In the genomic region with DNA sequence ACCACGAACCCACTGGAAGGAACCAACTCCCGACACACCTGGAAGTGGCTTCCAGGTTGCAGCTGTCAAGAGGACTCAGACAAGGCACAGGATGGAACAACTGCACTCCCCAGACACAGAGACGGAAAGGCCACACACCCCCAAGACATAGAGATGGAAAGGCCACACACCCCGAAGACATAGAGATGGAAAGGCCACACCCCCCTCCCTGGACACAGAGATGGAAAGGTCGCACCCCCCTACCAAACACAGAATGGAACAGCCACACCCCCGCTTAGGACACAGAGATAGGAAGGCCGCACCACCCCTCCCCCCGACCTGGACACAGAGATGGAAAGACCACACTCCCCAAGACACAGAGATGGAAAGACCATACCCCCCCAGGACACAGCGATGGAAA, we compare ENCODE assay signal across 1 cellular context.
A peak's percentile ranks its signal among the peaks of the same experiment; 100 is the strongest.
TF ChIP-seq lines count a peak whose summit lies in the region.

No MANE protein-coding gene starts in this region.

TF ChIP-seq in HepG2, 621 proteins besides CTCF, POLR2A, EP300 and RAD21:
- TF ChIP-seq, protein P1, sequence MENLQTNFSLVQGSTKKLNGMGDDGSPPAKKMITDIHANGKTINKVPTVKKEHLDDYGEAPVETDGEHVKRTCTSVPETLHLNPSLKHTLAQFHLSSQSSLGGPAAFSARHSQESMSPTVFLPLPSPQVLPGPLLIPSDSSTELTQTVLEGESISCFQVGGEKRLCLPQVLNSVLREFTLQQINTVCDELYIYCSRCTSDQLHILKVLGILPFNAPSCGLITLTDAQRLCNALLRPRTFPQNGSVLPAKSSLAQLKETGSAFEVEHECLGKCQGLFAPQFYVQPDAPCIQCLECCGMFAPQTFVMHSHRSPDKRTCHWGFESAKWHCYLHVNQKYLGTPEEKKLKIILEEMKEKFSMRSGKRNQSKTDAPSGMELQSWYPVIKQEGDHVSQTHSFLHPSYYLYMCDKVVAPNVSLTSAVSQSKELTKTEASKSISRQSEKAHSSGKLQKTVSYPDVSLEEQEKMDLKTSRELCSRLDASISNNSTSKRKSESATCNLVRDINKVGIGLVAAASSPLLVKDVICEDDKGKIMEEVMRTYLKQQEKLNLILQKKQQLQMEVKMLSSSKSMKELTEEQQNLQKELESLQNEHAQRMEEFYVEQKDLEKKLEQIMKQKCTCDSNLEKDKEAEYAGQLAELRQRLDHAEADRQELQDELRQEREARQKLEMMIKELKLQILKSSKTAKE (CRISPR knock-in tag; IDR thresholded peaks at IDR 0.05; ENCODE audit: borderline replicate concordance) = no peak
- TF ChIP-seq, protein P2, sequence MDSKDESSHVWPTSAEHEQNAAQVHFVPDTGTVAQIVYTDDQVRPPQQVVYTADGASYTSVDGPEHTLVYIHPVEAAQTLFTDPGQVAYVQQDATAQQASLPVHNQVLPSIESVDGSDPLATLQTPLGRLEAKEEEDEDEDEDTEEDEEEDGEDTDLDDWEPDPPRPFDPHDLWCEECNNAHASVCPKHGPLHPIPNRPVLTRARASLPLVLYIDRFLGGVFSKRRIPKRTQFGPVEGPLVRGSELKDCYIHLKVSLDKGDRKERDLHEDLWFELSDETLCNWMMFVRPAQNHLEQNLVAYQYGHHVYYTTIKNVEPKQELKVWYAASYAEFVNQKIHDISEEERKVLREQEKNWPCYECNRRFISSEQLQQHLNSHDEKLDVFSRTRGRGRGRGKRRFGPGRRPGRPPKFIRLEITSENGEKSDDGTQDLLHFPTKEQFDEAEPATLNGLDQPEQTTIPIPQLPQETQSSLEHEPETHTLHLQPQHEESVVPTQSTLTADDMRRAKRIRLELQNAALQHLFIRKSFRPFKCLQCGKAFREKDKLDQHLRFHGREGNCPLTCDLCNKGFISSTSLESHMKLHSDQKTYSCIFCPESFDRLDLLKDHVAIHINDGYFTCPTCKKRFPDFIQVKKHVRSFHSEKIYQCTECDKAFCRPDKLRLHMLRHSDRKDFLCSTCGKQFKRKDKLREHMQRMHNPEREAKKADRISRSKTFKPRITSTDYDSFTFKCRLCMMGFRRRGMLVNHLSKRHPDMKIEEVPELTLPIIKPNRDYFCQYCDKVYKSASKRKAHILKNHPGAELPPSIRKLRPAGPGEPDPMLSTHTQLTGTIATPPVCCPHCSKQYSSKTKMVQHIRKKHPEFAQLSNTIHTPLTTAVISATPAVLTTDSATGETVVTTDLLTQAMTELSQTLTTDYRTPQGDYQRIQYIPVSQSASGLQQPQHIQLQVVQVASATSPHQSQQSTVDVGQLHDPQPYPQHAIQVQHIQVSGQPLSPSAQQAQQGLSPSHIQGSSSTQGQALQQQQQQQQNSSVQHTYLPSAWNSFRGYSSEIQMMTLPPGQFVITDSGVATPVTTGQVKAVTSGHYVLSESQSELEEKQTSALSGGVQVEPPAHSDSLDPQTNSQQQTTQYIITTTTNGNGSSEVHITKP (CRISPR knock-in tag; IDR thresholded peaks at IDR 0.05; ENCODE audit: low read depth) = 0 out of 2 replicates have a peak, but pooled peaks have one; percentile 34
- TF ChIP-seq HOXD1 (CRISPR knock-in tag; IDR thresholded peaks at IDR 0.05) = no peak
